8 cellular contexts compared by ENCODE assay signal in genomic region chrX:13101439-13102139, GRCh38. TPM values are rescaled to one million over a fixed set of nuclear protein-coding genes. Genes with fewer than 3 reads are reported as not detected.
DNase-seq lines count a peak whose midpoint lies in the region; ATAC-seq and TF ChIP-seq lines count a peak whose summit lies in the region.

No MANE protein-coding gene starts in this region.

- no peak overlapping the region for H3K4me3 Mint-ChIP-seq in activated CD4-positive, alpha-beta memory T cell treated with anti-CD3 and anti-CD28 coated beads, Interleukin-2, amount 10 ng/mL, durations not matched to agents 7 days and 5 days

- H3K27ac Mint-ChIP-seq in activated CD4-positive, alpha-beta memory T cell treated with anti-CD3 and anti-CD28 coated beads, Interleukin-2, amount 10 ng/mL, durations not matched to agents 7 days and 5 days: peak overlapping the region; percentile 76

- ATAC-seq in GM19035 (IDR thresholded peaks at IDR 0.05; ENCODE audit: unreplicated experiment): no peak
- ATAC-seq in HG03175 (IDR thresholded peaks at IDR 0.05; ENCODE audit: unreplicated experiment): no peak

- no peaks in the 10 kb centered on the region for H3K27me3 Mint-ChIP-seq in activated CD4-positive, alpha-beta memory T cell treated with anti-CD3 and anti-CD28 coated beads, Interleukin-2, amount 10 ng/mL, durations not matched to agents 7 days and 5 days

- no peak overlapping the region for H3K4me3 ChIP-seq in BJ (ENCODE audit: low read depth, low read length)

- no peaks in the 10 kb centered on the region for H3K27me3 ChIP-seq in BJ (ENCODE audit: control insufficient read depth, insufficient read depth, low read length)

- H3K36me3 ChIP-seq in BJ (ENCODE audit: control insufficient read depth, insufficient read depth, low read length): no peaks in the 10 kb centered on the region

- peaks cover 8% of the 10 kb centered on the region for H3K9me3 Mint-ChIP-seq in activated CD4-positive, alpha-beta memory T cell treated with anti-CD3 and anti-CD28 coated beads, Interleukin-2, amount 10 ng/mL, durations not matched to agents 7 days and 5 days

- DNase-seq in BJ (ENCODE audit: low read depth) (peak; percentile 77), KBM-7 (peak; percentile 84), fibroblast of the conjunctiva (ENCODE audit: low read depth) (peak; percentile 83), renal cortical epithelial cell (ENCODE audit: low read depth) (peak; percentile 93), foreskin melanocyte (no peak)
- DNase-seq in activated CD4-positive, alpha-beta memory T cell treated with anti-CD3 and anti-CD28 coated beads, Interleukin-2, amount 10 ng/mL, durations not matched to agents 7 days and 5 days: peak; percentile 66

- in situ Hi-C loops in KBM-7 (cut with MboI; ENCODE audit: low pct_unique_long_range_greater_than_20kb, low sequenced_read_pairs): no loop called here

- H3K4me1 Mint-ChIP-seq in activated CD4-positive, alpha-beta memory T cell treated with anti-CD3 and anti-CD28 coated beads, Interleukin-2, amount 10 ng/mL, durations not matched to agents 7 days and 5 days: peaks cover 62% of the 10 kb centered on the region

- no peak for TF ChIP-seq CTCF in BJ (IDR thresholded peaks at IDR 0.05; ENCODE audit: insufficient read depth, low read depth, low read length)

- POLR2A ChIA-PET in BJ (lab: Charles Lee): no interaction called here
- POLR2A ChIA-PET in activated CD4-positive, alpha-beta memory T cell treated with anti-CD3 and anti-CD28 coated beads, Interleukin-2, amount 10 ng/mL, durations not matched to agents 7 days and 5 days (lab: Charles Lee): interaction anchor here (0.9 to 2.3 kb wide), 5 partner anchors 9 to 143 kb away, joined by 3 to 11 read pairs (median 4); no protein-coding TSS in a partner anchor

- CTCF ChIA-PET in BJ (lab: Yijun Ruan, JAX): no interaction called here
- CTCF ChIA-PET in activated CD4-positive, alpha-beta memory T cell treated with anti-CD3 and anti-CD28 coated beads, Interleukin-2, amount 10 ng/mL, durations not matched to agents 7 days and 5 days (lab: Charles Lee): interaction anchor here (0.5 to 3.7 kb wide), 3 partner anchors 10 to 648 kb away, joined by 5 to 16 read pairs (median 11); no protein-coding TSS in a partner anchor

- H3K36me3 Mint-ChIP-seq in activated CD4-positive, alpha-beta memory T cell treated with anti-CD3 and anti-CD28 coated beads, Interleukin-2, amount 10 ng/mL, durations not matched to agents 7 days and 5 days (ENCODE audit: low read depth): peaks cover 27% of the 10 kb centered on the region

RNA-seq across cellular contexts. Expression of gene FAM9C, which starts 57.2 kb away (rescaled TPM):
- polyA plus RNA-seq in BJ (2011; rRNA removed): not detected in 2 replicates
- not detected in 2 replicates for polyA minus RNA-seq in BJ (2011; rRNA and poly(A)+ RNA removed)
- total RNA-seq in activated CD4-positive, alpha-beta memory T cell treated with anti-CD3 and anti-CD28 coated beads, Interleukin-2, amount 10 ng/mL, durations not matched to agents 7 days and 5 days: not detected
- total RNA-seq in renal cortical epithelial cell: not detected in 2 replicates
